In genomic region chr19:19865750-19866598, GRCh38 we compare ENCODE assay signal across 1 cellular context.
TF ChIP-seq lines count a peak whose summit lies in the region.

Gene ZNF253 (plus strand): TSS chr19:19865882. CDS start chr19:19865997, 115 bp downstream.

TF ChIP-seq in K562, 482 proteins besides CTCF, POLR2A, EP300 and RAD21 (continued from another document and continues in another):
- TF ChIP-seq MYBL2 (IDR thresholded peaks at IDR 0.05; ENCODE audit: low read depth) (no peak; the same call in 1 of the 2 replicates), MYBL2 (CRISPR knock-in tag; IDR thresholded peaks at IDR 0.05; ENCODE audit: borderline replicate concordance) (no peak), NR2F6 (CRISPR knock-in tag; IDR thresholded peaks at IDR 0.05) (no peak), ZNF41 (CRISPR knock-in tag; conservative IDR thresholded peaks at IDR 0.05) (no peak), MXD1 (CRISPR knock-in tag; IDR thresholded peaks at IDR 0.05; ENCODE audit: borderline replicate concordance, poor library complexity, severe bottlenecking) (no peak), POLR3G (IDR thresholded peaks at IDR 0.05; ENCODE audit: extremely low read depth, insufficient read length, insufficient replicate concordance) (no peak), SIRT6 (IDR thresholded peaks at IDR 0.05; ENCODE audit: low read depth, low read length) (no peak), TGIF2 (CRISPR knock-in tag; IDR thresholded peaks at IDR 0.05) (no peak; the same call in 1 of the 2 replicates), TFAM (CRISPR knock-in tag; conservative IDR thresholded peaks at IDR 0.05) (no peak), FOXM1 (IDR thresholded peaks at IDR 0.05; ENCODE audit: low read depth) (peak; percentile 71), FOXM1 (CRISPR knock-in tag; IDR thresholded peaks at IDR 0.05; ENCODE audit: low read depth) (0 out of 2 replicates have a peak, but pooled peaks have one; percentile 44), ZNF699 (CRISPR knock-in tag; IDR thresholded peaks at IDR 0.05; ENCODE audit: insufficient replicate concordance) (no peak), PTBP1 (IDR thresholded peaks at IDR 0.05; ENCODE audit: low read depth, low read length) (no peak), MIER1 (IDR thresholded peaks at IDR 0.05; ENCODE audit: low read depth) (no peak), PHF8 (IDR thresholded peaks at IDR 0.05; ENCODE audit: borderline replicate concordance, low read length) (peak; percentile 92), E2F6 (IDR thresholded peaks at IDR 0.05; ENCODE audit: borderline replicate concordance in 1 of 2, extremely low read depth in 1 of 2, insufficient read depth in 1 of 2, insufficient read length in 1 of 2, low read depth in 1 of 2, low read length in 1 of 2, poor library complexity in 1 of 2, severe bottlenecking in 1 of 2) (peak; percentile 78 to 91), GTF2F1 (IDR thresholded peaks at IDR 0.05; ENCODE audit: low read depth, low read length) (0 out of 2 replicates have a peak, but pooled peaks have one; percentile 59), POLR2H (tag; IDR thresholded peaks at IDR 0.05; ENCODE audit: low read depth) (peak; percentile 94), ZNF274 (IDR thresholded peaks at IDR 0.05; ENCODE audit: borderline replicate concordance, low read depth, low read length) (no peak), ZNF398 (CRISPR knock-in tag; IDR thresholded peaks at IDR 0.05) (no peak), TCF7L2 (IDR thresholded peaks at IDR 0.05; ENCODE audit: low read depth, low read length) (peak; percentile 64), CHD4 (IDR thresholded peaks at IDR 0.05; ENCODE audit: insufficient read depth, insufficient replicate concordance, low read depth, low read length, poor library complexity, severe bottlenecking) (no peak), KDM1A (IDR thresholded peaks at IDR 0.05) (no peak), ZBTB1 (CRISPR knock-in tag; IDR thresholded peaks at IDR 0.05; ENCODE audit: borderline replicate concordance, low read depth) (no peak), ARHGAP35 (IDR thresholded peaks at IDR 0.05; ENCODE audit: partially characterized antibody) (no peak), ATF6 (CRISPR knock-in tag; IDR thresholded peaks at IDR 0.05) (0 out of 2 replicates have a peak, but pooled peaks have one; percentile 37), HES1 (IDR thresholded peaks at IDR 0.05; ENCODE audit: low read depth) (no peak), CBX5 (IDR thresholded peaks at IDR 0.05; ENCODE audit: borderline replicate concordance, low read depth) (0 out of 2 replicates have a peak, but pooled peaks have one; percentile 32), RBM14 (IDR thresholded peaks at IDR 0.05; ENCODE audit: borderline replicate concordance, insufficient read depth, low read depth, low read length) (no peak), FOXK2 (conservative IDR thresholded peaks at IDR 0.05 in 1 of 2, IDR thresholded peaks at IDR 0.05 in 1 of 2; ENCODE audit: low read depth in 2 of 2) (peak; percentile 75 to 94), NR2C1 (IDR thresholded peaks at IDR 0.05) (no peak), NR2C1 (tag; IDR thresholded peaks at IDR 0.05) (no peak), ZNF644 (tag; IDR thresholded peaks at IDR 0.05; ENCODE audit: low read depth) (no peak), ZNF583 (CRISPR knock-in tag; IDR thresholded peaks at IDR 0.05) (no peak), TEAD4 (IDR thresholded peaks at IDR 0.05; ENCODE audit: low read length) (peak; percentile 28), TEAD4 (CRISPR knock-in tag; IDR thresholded peaks at IDR 0.05; ENCODE audit: borderline replicate concordance) (no peak), CBX2 (IDR thresholded peaks at IDR 0.05; ENCODE audit: insufficient read depth, low read length, poor library complexity, severe bottlenecking) (no peak), MEF2D (tag; conservative IDR thresholded peaks at IDR 0.05; ENCODE audit: low read depth) (no peak), HMGXB4 (CRISPR knock-in tag; IDR thresholded peaks at IDR 0.05) (no peak), BCOR (IDR thresholded peaks at IDR 0.05) (no peak), CTBP1 (IDR thresholded peaks at IDR 0.05; ENCODE audit: borderline replicate concordance) (peak; percentile 11; the same call in 1 of the 2 replicates), ILF3 (IDR thresholded peaks at IDR 0.05; ENCODE audit: borderline replicate concordance) (no peak; the same call in 1 of the 2 replicates), GTF2A2 (tag; IDR thresholded peaks at IDR 0.05) (no peak), ZFPM2 (CRISPR knock-in tag; IDR thresholded peaks at IDR 0.05) (no peak), KDM2B (CRISPR knock-in tag; IDR thresholded peaks at IDR 0.05) (no peak), GATA2 (CRISPR knock-in tag; IDR thresholded peaks at IDR 0.05) (peak; percentile 86; the same call in 1 of the 2 replicates)
- TF ChIP-seq, protein P1, sequence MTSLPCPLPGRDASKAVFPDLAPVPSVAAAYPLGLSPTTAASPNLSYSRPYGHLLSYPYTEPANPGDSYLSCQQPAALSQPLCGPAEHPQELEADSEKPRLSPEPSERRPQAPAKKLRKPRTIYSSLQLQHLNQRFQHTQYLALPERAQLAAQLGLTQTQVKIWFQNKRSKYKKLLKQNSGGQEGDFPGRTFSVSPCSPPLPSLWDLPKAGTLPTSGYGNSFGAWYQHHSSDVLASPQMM (CRISPR knock-in tag; IDR thresholded peaks at IDR 0.05) = no peak
- TF ChIP-seq, protein P2, sequence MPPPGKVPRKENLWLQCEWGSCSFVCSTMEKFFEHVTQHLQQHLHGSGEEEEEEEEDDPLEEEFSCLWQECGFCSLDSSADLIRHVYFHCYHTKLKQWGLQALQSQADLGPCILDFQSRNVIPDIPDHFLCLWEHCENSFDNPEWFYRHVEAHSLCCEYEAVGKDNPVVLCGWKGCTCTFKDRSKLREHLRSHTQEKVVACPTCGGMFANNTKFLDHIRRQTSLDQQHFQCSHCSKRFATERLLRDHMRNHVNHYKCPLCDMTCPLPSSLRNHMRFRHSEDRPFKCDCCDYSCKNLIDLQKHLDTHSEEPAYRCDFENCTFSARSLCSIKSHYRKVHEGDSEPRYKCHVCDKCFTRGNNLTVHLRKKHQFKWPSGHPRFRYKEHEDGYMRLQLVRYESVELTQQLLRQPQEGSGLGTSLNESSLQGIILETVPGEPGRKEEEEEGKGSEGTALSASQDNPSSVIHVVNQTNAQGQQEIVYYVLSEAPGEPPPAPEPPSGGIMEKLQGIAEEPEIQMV (tag; conservative IDR thresholded peaks at IDR 0.05; ENCODE audit: low read depth) = 0 out of 2 replicates have a peak, but pooled peaks have one; percentile 20
- TF ChIP-seq, protein P3, sequence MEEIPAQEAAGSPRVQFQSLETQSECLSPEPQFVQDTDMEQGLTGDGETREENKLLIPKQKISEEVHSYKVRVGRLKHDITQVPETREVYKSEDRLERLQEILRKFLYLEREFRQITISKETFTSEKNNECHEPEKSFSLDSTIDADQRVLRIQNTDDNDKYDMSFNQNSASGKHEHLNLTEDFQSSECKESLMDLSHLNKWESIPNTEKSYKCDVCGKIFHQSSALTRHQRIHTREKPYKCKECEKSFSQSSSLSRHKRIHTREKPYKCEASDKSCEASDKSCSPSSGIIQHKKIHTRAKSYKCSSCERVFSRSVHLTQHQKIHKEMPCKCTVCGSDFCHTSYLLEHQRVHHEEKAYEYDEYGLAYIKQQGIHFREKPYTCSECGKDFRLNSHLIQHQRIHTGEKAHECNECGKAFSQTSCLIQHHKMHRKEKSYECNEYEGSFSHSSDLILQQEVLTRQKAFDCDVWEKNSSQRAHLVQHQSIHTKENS (CRISPR knock-in tag; IDR thresholded peaks at IDR 0.05) = no peak
- TF ChIP-seq, protein P4, sequence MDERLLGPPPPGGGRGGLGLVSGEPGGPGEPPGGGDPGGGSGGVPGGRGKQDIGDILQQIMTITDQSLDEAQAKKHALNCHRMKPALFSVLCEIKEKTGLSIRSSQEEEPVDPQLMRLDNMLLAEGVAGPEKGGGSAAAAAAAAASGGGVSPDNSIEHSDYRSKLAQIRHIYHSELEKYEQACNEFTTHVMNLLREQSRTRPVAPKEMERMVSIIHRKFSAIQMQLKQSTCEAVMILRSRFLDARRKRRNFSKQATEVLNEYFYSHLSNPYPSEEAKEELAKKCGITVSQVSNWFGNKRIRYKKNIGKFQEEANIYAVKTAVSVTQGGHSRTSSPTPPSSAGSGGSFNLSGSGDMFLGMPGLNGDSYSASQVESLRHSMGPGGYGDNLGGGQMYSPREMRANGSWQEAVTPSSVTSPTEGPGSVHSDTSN (CRISPR knock-in tag; IDR thresholded peaks at IDR 0.05; ENCODE audit: low read depth) = no peak
- TF ChIP-seq, protein P4 (tag; conservative IDR thresholded peaks at IDR 0.05; ENCODE audit: low read depth) = no peak
- TF ChIP-seq, protein P5, sequence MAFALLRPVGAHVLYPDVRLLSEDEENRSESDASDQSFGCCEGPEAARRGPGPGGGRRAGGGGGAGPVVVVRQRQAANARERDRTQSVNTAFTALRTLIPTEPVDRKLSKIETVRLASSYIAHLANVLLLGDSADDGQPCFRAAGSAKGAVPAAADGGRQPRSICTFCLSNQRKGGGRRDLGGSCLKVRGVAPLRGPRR (CRISPR knock-in tag; IDR thresholded peaks at IDR 0.05) = no peak
